13 cellular contexts compared by ENCODE assay signal in the genomic region with DNA sequence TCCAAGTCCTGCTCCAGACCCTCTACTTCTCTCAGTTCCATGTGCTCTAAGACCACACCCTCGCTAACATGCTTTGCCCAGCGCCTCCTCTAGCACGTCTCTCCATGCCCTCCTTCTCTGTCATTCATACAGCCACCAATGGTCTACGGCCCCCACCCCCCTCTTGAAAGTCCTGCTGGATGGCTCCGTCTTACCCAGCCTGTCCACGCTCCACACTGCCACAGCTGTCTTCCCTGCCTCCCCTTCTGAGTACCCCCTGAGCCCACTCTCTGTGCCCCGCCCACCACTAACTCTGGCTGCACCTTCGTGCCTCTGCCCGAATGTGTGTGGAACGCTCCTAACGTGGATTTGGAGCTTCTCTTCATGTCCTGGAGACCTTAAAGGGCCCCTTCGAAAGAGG.
"Had no signal": no experiment of that assay in that cellular context is flagged by ENCODE, and none has a peak within 500 bp of the region (broad histone marks: within the 10 kb centered on the region; RNA-seq: fewer than 3 reads in every experiment).

No MANE protein-coding gene starts in this region.

- H3K4me1 Mint-ChIP-seq: central memory CD8-positive, alpha-beta T cell; neural crest cell had no signal

- H3K4me3 ChIP-seq: left ventricle myocardium inferior, ovary had no signal

- H3K9me3 Mint-ChIP-seq: activated CD4-positive, alpha-beta memory T cell treated with anti-CD3 and anti-CD28 coated beads for 36 hours; activated naive CD4-positive, alpha-beta T cell treated with anti-CD3 and anti-CD28 coated beads for 36 hours; central memory CD8-positive, alpha-beta T cell; dendritic cell treated with granulocyte-macrophage colony-stimulating factor and Interleukin-4, amounts not matched to agents 40 ng/mL and 50 ng/mL, for 4 days; effector memory CD8-positive, alpha-beta T cell; neural crest cell had no signal

- H3K36me3 ChIP-seq: left ventricle myocardium inferior, ovary had no signal

- H3K9me3 ChIP-seq: left ventricle myocardium inferior, ovary had no signal

- ATAC-seq: effector memory CD8-positive, alpha-beta T cell had no signal

- H3K27me3 ChIP-seq: ovary had no signal

- H3K27ac ChIP-seq: left ventricle myocardium inferior, ovary had no signal

- DNase-seq: activated CD4-positive, alpha-beta memory T cell treated with anti-CD3 and anti-CD28 coated beads for 36 hours; activated naive CD4-positive, alpha-beta T cell treated with anti-CD3 and anti-CD28 coated beads for 36 hours; effector memory CD8-positive, alpha-beta T cell; erythroblast; left ventricle myocardium inferior; mesenchymal stem cell; ovary; stimulated activated CD4-positive, alpha-beta T cell treated with anti-CD3 and anti-CD28 coated beads, Interleukin-2, amount 100 ng/mL, for 24 hours; stimulated activated naive CD4-positive, alpha-beta T cell; T1000 had no signal

- H3K36me3 Mint-ChIP-seq: activated CD4-positive, alpha-beta memory T cell treated with anti-CD3 and anti-CD28 coated beads for 36 hours had no signal

- H3K4me1 ChIP-seq: left ventricle myocardium inferior had no signal

- H3K4me3 Mint-ChIP-seq: activated CD4-positive, alpha-beta memory T cell treated with anti-CD3 and anti-CD28 coated beads for 36 hours; activated naive CD4-positive, alpha-beta T cell treated with anti-CD3 and anti-CD28 coated beads for 36 hours; central memory CD8-positive, alpha-beta T cell; dendritic cell treated with granulocyte-macrophage colony-stimulating factor and Interleukin-4, amounts not matched to agents 40 ng/mL and 50 ng/mL, for 4 days; effector memory CD8-positive, alpha-beta T cell; neural crest cell had no signal

- H3K27ac Mint-ChIP-seq: activated CD4-positive, alpha-beta memory T cell treated with anti-CD3 and anti-CD28 coated beads for 36 hours; activated naive CD4-positive, alpha-beta T cell treated with anti-CD3 and anti-CD28 coated beads for 36 hours; dendritic cell treated with granulocyte-macrophage colony-stimulating factor and Interleukin-4, amounts not matched to agents 40 ng/mL and 50 ng/mL, for 4 days; effector memory CD8-positive, alpha-beta T cell had no signal
